1 cellular context compared by ENCODE assay signal in the genomic region with DNA sequence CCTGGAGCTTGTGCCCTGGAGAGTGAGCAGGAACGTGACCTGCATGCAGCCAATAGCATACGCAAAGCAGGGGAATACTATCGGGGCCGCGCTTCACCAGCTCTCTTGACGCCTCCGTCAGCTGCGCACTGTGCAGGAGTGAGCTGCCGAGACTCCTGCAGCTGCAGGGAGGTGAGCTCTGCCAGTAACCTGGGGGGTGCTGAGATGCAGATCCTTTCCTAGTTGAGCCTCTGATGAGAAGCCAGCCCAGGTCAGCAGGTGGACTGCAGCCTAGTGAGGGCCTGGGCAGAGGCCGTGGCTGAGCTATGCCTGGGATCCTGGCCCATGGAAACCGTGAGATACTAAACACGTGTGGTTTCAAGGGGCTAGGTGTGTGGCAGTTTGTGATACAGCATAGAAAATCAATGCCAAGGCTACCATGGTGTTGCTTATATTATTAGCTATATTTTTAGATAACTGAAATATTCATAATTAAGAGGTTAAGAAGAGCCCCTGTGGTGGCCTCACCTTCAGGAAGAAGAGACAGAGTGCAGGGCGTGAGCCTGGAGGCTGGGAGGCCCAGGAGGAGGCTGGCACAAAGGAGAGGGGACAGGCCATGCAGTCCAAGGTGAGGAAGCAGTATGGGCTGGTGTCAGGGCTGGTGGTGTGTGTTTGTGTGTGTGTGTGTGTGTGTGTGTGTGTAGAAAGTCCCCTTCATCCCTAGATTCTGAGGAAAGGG.
TF ChIP-seq lines count a peak whose summit lies in the region.

No MANE protein-coding gene starts in this region.

TF ChIP-seq in HepG2, 621 proteins besides CTCF, POLR2A, EP300 and RAD21:
- no peak for TF ChIP-seq SSRP1 (CRISPR knock-in tag; IDR thresholded peaks at IDR 0.05)
- TF ChIP-seq ZBTB3 (CRISPR knock-in tag; IDR thresholded peaks at IDR 0.05; ENCODE audit: borderline replicate concordance, low read depth) = no peak
- no peak for TF ChIP-seq RFXAP (CRISPR knock-in tag; IDR thresholded peaks at IDR 0.05; ENCODE audit: borderline replicate concordance)
- no peak for TF ChIP-seq NRL (CRISPR knock-in tag; IDR thresholded peaks at IDR 0.05; ENCODE audit: borderline replicate concordance)
- TF ChIP-seq POLR2G (IDR thresholded peaks at IDR 0.05; ENCODE audit: low read depth, low read length) = no peak
TF ChIP-seq in HepG2: peak in this region for 0.
